ENCODE assay signal across 1 cellular context in the genomic region with DNA sequence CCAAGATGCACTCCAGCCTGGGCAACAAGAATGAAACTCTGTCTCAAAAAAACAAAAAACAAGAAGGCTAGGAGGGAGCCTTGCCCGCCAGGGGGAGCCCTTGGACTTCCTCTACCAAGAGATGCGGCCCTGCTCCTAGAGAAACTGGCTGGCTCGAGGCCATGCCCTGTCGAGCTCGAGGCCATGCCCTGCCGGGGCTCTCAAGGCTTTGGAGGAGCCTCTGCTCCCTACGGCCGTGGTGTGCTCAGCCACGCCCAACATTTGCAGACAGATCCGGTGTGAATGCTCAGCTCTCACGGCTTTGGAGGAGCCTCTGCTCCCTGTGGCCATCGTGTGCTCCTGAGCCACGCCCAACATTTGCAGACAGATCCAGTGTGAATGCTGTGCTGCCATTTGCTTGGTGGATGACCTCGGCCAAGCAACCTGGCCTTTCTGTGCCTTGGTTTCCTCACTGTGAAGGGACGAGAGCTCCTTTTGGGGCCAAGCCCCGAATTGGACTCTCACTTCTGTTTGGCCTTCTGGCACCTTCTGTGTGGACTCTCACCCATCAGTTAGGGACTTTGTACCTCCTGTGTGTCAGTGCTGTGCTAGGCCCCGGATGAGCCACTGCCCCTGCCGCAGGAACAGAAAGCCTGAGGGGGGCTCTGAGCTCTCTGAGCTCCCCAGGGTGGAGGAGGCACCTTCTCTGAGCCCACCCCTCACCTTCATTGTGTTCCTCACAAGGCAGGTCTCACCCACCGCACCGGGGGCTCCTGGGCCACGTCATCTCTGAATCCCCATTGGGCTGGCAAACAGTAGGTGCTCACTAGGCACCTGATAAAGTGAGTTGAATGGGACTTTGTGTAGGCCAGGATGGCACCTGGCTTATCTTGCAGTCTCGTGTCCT.
A peak's percentile ranks its signal among the peaks of the same experiment; 100 is the strongest.
TF ChIP-seq lines count a peak whose summit lies in the region.

No MANE protein-coding gene starts in this region.

TF ChIP-seq in HepG2, 621 proteins besides CTCF, POLR2A, EP300 and RAD21 (continued from another document and continues in another):
- TF ChIP-seq TARDBP (CRISPR knock-in tag; IDR thresholded peaks at IDR 0.05) (peak; percentile 59; the same call in 1 of the 2 replicates), ZBTB20 (CRISPR knock-in tag; IDR thresholded peaks at IDR 0.05; ENCODE audit: borderline replicate concordance, low read depth) (peak; percentile 59; the same call in 1 of the 2 replicates), RARG (CRISPR knock-in tag; IDR thresholded peaks at IDR 0.05; ENCODE audit: low read depth) (no peak), ZNF510 (CRISPR knock-in tag; IDR thresholded peaks at IDR 0.05; ENCODE audit: low read depth) (0 out of 2 replicates have a peak, but pooled peaks have one; percentile 28), ZSCAN20 (CRISPR knock-in tag; IDR thresholded peaks at IDR 0.05; ENCODE audit: borderline replicate concordance) (0 out of 2 replicates have a peak, but pooled peaks have one; percentile 38), HNRNPLL (IDR thresholded peaks at IDR 0.05; ENCODE audit: low read depth, low read length, poor library complexity, severe bottlenecking) (peak; percentile 11), ZNF883 (CRISPR knock-in tag; IDR thresholded peaks at IDR 0.05; ENCODE audit: not compliant biosample characterization) (no peak), KLF6 (CRISPR knock-in tag; IDR thresholded peaks at IDR 0.05) (peak; percentile 71), ISL2 (CRISPR knock-in tag; IDR thresholded peaks at IDR 0.05) (0 out of 2 replicates have a peak, but pooled peaks have one; percentile 49), SOX6 (IDR thresholded peaks at IDR 0.05) (no peak), SOX6 (CRISPR knock-in tag; IDR thresholded peaks at IDR 0.05) (peak; percentile 41), ELF3 (CRISPR knock-in tag; IDR thresholded peaks at IDR 0.05) (peak; percentile 57; the same call in 1 of the 2 replicates), RFXAP (CRISPR knock-in tag; IDR thresholded peaks at IDR 0.05; ENCODE audit: borderline replicate concordance) (no peak), STAT5B (CRISPR knock-in tag; IDR thresholded peaks at IDR 0.05) (no peak), ZNF563 (CRISPR knock-in tag; IDR thresholded peaks at IDR 0.05) (peak; percentile 77; the same call in 1 of the 2 replicates), ZSCAN12 (CRISPR knock-in tag; IDR thresholded peaks at IDR 0.05) (no peak), YY1 (IDR thresholded peaks at IDR 0.05; ENCODE audit: insufficient read depth, insufficient replicate concordance, low read depth, low read length) (peak; percentile 43), MAZ (IDR thresholded peaks at IDR 0.05; ENCODE audit: borderline replicate concordance, low read depth, low read length) (no peak), MAZ (CRISPR knock-in tag; IDR thresholded peaks at IDR 0.05; ENCODE audit: low read depth) (peak; percentile 45; the same call in 1 of the 2 replicates), ZNF160 (CRISPR knock-in tag; IDR thresholded peaks at IDR 0.05) (no peak), SMYD3 (CRISPR knock-in tag; IDR thresholded peaks at IDR 0.05) (no peak), HDAC2 (CRISPR knock-in tag; IDR thresholded peaks at IDR 0.05) (peak; percentile 53), KLF9 (CRISPR knock-in tag; IDR thresholded peaks at IDR 0.05; ENCODE audit: low read depth) (0 out of 2 replicates have a peak, but pooled peaks have one; percentile 57), ZFP62 (CRISPR knock-in tag; IDR thresholded peaks at IDR 0.05) (no peak), ZNF350 (CRISPR knock-in tag; IDR thresholded peaks at IDR 0.05; ENCODE audit: borderline replicate concordance, low read depth) (peak; percentile 69; the same call in 1 of the 2 replicates), SALL1 (CRISPR knock-in tag; IDR thresholded peaks at IDR 0.05) (peak; percentile 91), ATF7 (IDR thresholded peaks at IDR 0.05) (no peak), ATF7 (CRISPR knock-in tag; IDR thresholded peaks at IDR 0.05) (peak; percentile 47; the same call in 1 of the 2 replicates), MTA1 (CRISPR knock-in tag; IDR thresholded peaks at IDR 0.05; ENCODE audit: borderline replicate concordance) (0 out of 2 replicates have a peak, but pooled peaks have one; percentile 46), ZBTB21 (CRISPR knock-in tag; IDR thresholded peaks at IDR 0.05) (0 out of 2 replicates have a peak, but pooled peaks have one; percentile 40), KMT2B (CRISPR knock-in tag; IDR thresholded peaks at IDR 0.05) (peak; percentile 39; the same call in 1 of the 2 replicates), ZNF761 (CRISPR knock-in tag; conservative IDR thresholded peaks at IDR 0.05) (0 out of 2 replicates have a peak, but pooled peaks have one; percentile 35), ZNF619 (CRISPR knock-in tag; IDR thresholded peaks at IDR 0.05) (0 out of 2 replicates have a peak, but pooled peaks have one; percentile 48), MEF2D (CRISPR knock-in tag; IDR thresholded peaks at IDR 0.05) (peak; percentile 82), CHD4 (IDR thresholded peaks at IDR 0.05; ENCODE audit: borderline replicate concordance, low read length) (no peak), FOXA3 (CRISPR knock-in tag; IDR thresholded peaks at IDR 0.05) (peak; percentile 18; the same call in 1 of the 2 replicates), ZNF124 (CRISPR knock-in tag; IDR thresholded peaks at IDR 0.05) (peak; percentile 45; the same call in 1 of the 2 replicates), ZMYM4 (CRISPR knock-in tag; IDR thresholded peaks at IDR 0.05) (peak; percentile 72), GATAD2A (CRISPR knock-in tag; IDR thresholded peaks at IDR 0.05) (peak; percentile 37; the same call in 1 of the 2 replicates), NRL (CRISPR knock-in tag; IDR thresholded peaks at IDR 0.05; ENCODE audit: borderline replicate concordance) (peak; percentile 98), ZNF552 (CRISPR knock-in tag; IDR thresholded peaks at IDR 0.05; ENCODE audit: borderline replicate concordance) (0 out of 2 replicates have a peak, but pooled peaks have one; percentile 39)
- TF ChIP-seq, protein P1, sequence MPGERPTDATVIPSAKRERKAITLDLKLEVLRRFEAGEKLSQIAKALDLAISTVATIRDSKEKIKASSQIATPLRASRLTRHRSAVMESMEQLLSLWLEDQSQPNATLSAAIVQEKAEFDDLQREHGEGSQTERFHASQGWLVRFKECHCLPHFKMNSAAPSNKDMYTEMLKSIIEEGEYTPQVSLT (CRISPR knock-in tag; IDR thresholded peaks at IDR 0.05; ENCODE audit: borderline replicate concordance, low read depth): no peak
- TF ChIP-seq, protein P2, sequence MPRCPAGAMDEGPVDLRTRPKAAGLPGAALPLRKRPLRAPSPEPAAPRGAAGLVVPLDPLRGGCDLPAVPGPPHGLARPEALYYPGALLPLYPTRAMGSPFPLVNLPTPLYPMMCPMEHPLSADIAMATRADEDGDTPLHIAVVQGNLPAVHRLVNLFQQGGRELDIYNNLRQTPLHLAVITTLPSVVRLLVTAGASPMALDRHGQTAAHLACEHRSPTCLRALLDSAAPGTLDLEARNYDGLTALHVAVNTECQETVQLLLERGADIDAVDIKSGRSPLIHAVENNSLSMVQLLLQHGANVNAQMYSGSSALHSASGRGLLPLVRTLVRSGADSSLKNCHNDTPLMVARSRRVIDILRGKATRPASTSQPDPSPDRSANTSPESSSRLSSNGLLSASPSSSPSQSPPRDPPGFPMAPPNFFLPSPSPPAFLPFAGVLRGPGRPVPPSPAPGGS (CRISPR knock-in tag; IDR thresholded peaks at IDR 0.05): peak; percentile 75
- TF ChIP-seq, protein P3, sequence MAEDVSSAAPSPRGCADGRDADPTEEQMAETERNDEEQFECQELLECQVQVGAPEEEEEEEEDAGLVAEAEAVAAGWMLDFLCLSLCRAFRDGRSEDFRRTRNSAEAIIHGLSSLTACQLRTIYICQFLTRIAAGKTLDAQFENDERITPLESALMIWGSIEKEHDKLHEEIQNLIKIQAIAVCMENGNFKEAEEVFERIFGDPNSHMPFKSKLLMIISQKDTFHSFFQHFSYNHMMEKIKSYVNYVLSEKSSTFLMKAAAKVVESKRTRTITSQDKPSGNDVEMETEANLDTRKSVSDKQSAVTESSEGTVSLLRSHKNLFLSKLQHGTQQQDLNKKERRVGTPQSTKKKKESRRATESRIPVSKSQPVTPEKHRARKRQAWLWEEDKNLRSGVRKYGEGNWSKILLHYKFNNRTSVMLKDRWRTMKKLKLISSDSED (CRISPR knock-in tag; IDR thresholded peaks at IDR 0.05): no peak
- TF ChIP-seq, protein P4, sequence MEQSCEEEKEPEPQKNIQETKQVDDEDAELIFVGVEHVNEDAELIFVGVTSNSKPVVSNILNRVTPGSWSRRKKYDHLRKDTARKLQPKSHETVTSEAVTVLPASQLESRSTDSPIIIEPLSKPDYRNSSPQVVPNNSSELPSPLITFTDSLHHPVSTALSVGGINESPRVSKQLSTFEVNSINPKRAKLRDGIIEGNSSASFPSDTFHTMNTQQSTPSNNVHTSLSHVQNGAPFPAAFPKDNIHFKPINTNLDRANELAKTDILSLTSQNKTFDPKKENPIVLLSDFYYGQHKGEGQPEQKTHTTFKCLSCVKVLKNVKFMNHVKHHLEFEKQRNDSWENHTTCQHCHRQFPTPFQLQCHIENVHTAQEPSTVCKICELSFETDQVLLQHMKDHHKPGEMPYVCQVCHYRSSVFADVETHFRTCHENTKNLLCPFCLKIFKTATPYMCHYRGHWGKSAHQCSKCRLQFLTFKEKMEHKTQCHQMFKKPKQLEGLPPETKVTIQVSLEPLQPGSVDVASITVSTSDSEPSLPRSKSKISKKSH (CRISPR knock-in tag; IDR thresholded peaks at IDR 0.05; ENCODE audit: borderline replicate concordance): peak; percentile 93; the same call in 1 of the 2 replicates
- TF ChIP-seq, protein P5, sequence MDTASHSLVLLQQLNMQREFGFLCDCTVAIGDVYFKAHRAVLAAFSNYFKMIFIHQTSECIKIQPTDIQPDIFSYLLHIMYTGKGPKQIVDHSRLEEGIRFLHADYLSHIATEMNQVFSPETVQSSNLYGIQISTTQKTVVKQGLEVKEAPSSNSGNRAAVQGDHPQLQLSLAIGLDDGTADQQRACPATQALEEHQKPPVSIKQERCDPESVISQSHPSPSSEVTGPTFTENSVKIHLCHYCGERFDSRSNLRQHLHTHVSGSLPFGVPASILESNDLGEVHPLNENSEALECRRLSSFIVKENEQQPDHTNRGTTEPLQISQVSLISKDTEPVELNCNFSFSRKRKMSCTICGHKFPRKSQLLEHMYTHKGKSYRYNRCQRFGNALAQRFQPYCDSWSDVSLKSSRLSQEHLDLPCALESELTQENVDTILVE (CRISPR knock-in tag; IDR thresholded peaks at IDR 0.05): peak; percentile 73; the same call in 1 of the 2 replicates
- TF ChIP-seq, protein P6, sequence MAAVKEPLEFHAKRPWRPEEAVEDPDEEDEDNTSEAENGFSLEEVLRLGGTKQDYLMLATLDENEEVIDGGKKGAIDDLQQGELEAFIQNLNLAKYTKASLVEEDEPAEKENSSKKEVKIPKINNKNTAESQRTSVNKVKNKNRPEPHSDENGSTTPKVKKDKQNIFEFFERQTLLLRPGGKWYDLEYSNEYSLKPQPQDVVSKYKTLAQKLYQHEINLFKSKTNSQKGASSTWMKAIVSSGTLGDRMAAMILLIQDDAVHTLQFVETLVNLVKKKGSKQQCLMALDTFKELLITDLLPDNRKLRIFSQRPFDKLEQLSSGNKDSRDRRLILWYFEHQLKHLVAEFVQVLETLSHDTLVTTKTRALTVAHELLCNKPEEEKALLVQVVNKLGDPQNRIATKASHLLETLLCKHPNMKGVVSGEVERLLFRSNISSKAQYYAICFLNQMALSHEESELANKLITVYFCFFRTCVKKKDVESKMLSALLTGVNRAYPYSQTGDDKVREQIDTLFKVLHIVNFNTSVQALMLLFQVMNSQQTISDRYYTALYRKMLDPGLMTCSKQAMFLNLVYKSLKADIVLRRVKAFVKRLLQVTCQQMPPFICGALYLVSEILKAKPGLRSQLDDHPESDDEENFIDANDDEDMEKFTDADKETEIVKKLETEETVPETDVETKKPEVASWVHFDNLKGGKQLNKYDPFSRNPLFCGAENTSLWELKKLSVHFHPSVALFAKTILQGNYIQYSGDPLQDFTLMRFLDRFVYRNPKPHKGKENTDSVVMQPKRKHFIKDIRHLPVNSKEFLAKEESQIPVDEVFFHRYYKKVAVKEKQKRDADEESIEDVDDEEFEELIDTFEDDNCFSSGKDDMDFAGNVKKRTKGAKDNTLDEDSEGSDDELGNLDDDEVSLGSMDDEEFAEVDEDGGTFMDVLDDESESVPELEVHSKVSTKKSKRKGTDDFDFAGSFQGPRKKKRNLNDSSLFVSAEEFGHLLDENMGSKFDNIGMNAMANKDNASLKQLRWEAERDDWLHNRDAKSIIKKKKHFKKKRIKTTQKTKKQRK (IDR thresholded peaks at IDR 0.05; ENCODE audit: low read length): no peak
- TF ChIP-seq, protein P7, sequence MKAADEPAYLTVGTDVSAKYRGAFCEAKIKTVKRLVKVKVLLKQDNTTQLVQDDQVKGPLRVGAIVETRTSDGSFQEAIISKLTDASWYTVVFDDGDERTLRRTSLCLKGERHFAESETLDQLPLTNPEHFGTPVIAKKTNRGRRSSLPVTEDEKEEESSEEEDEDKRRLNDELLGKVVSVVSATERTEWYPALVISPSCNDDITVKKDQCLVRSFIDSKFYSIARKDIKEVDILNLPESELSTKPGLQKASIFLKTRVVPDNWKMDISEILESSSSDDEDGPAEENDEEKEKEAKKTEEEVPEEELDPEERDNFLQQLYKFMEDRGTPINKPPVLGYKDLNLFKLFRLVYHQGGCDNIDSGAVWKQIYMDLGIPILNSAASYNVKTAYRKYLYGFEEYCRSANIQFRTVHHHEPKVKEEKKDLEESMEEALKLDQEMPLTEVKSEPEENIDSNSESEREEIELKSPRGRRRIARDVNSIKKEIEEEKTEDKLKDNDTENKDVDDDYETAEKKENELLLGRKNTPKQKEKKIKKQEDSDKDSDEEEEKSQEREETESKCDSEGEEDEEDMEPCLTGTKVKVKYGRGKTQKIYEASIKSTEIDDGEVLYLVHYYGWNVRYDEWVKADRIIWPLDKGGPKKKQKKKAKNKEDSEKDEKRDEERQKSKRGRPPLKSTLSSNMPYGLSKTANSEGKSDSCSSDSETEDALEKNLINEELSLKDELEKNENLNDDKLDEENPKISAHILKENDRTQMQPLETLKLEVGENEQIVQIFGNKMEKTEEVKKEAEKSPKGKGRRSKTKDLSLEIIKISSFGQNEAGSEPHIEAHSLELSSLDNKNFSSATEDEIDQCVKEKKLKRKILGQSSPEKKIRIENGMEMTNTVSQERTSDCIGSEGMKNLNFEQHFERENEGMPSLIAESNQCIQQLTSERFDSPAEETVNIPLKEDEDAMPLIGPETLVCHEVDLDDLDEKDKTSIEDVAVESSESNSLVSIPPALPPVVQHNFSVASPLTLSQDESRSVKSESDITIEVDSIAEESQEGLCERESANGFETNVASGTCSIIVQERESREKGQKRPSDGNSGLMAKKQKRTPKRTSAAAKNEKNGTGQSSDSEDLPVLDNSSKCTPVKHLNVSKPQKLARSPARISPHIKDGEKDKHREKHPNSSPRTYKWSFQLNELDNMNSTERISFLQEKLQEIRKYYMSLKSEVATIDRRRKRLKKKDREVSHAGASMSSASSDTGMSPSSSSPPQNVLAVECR (CRISPR knock-in tag; IDR thresholded peaks at IDR 0.05; ENCODE audit: borderline replicate concordance): peak; percentile 64; the same call in 1 of the 2 replicates
- TF ChIP-seq, protein P8, sequence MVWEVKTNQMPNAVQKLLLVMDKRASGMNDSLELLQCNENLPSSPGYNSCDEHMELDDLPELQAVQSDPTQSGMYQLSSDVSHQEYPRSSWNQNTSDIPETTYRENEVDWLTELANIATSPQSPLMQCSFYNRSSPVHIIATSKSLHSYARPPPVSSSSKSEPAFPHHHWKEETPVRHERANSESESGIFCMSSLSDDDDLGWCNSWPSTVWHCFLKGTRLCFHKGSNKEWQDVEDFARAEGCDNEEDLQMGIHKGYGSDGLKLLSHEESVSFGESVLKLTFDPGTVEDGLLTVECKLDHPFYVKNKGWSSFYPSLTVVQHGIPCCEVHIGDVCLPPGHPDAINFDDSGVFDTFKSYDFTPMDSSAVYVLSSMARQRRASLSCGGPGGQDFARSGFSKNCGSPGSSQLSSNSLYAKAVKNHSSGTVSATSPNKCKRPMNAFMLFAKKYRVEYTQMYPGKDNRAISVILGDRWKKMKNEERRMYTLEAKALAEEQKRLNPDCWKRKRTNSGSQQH (CRISPR knock-in tag; IDR thresholded peaks at IDR 0.05; ENCODE audit: low read depth): 0 out of 2 replicates have a peak, but pooled peaks have one; percentile 30
